ENCODE assay signal across 18 cellular contexts in genomic region chr19:17170538-17171297, GRCh38. TPM values are rescaled to one million over a fixed set of nuclear protein-coding genes. Genes with fewer than 3 reads are reported as not detected.
DNase-seq lines count a peak whose midpoint lies in the region; ATAC-seq, FAIRE-seq and TF ChIP-seq lines count a peak whose summit lies in the region.
"Had no signal": no experiment of that assay in that cellular context is flagged by ENCODE, and none has a peak within 500 bp of the region (broad histone marks: within the 10 kb centered on the region; RNA-seq: fewer than 3 reads in every experiment).

No MANE protein-coding gene starts in this region.

- H3K14ac ChIP-seq in trophoblast cell (ENCODE audit: low read length) = no peak overlapping the region

- no peak overlapping the region for H2BK120ac ChIP-seq in trophoblast cell (ENCODE audit: insufficient read depth, low read length, poor library complexity)

- intact Hi-C loops in activated CD4-positive, alpha-beta T cell treated with anti-CD3 and anti-CD28 coated beads, Interleukin-2, amount 10 ng/mL, durations not matched to agents 24 days and 14 days (cut with micrococcal nuclease) = no loop called here
- intact Hi-C loops in K562 (cut with micrococcal nuclease) = no loop called here
- intact Hi-C loops in thyroid gland (cut with DNase I) = no loop called here

- H3K4me1 ChIP-seq in K562 (replicated peaks in 1 of 2; ENCODE audit: control insufficient read depth in 2 of 2, insufficient read depth in 2 of 2, low read length in 2 of 2) (peaks cover 0 to 5% of the 10 kb centered on the region in 2 experiments; a peak in 1 of 5 replicates), trophoblast cell (ENCODE audit: control insufficient read depth in 1 of 2, insufficient read depth in 2 of 2, low read length in 2 of 2) (peaks cover 0 to 8% of the 10 kb centered on the region in 2 experiments), thyroid gland (no peaks in the 10 kb centered on the region)
- H3K4me1 ChIP-seq: A549, testis had no signal

- H2AK5ac ChIP-seq in trophoblast cell (ENCODE audit: low read length) = no peak overlapping the region

- peak overlapping the region; percentile 87 for H3K27ac Mint-ChIP-seq in activated CD4-positive, alpha-beta T cell treated with anti-CD3 and anti-CD28 coated beads, Interleukin-2, amount 10 ng/mL, durations not matched to agents 24 days and 14 days
- H3K27ac Mint-ChIP-seq: brain, GM23338 had no signal

- H3K9me1 ChIP-seq in K562 (ENCODE audit: control insufficient read depth, insufficient read depth, low read length) = no peaks in the 10 kb centered on the region

- TF ChIP-seq POLR2A in K562 (conservative IDR thresholded peaks at IDR 0.05) = no peak
- TF ChIP-seq POLR2A in thyroid gland (IDR thresholded peaks at IDR 0.05) = no peak

- BruUV-seq in K562 (replicated peaks; lab: Mats Ljungman, UMichigan) = no TSS peak

- H3K27me3 ChIP-seq in K562 (ENCODE audit: control insufficient read depth in 2 of 2, insufficient read depth in 2 of 2, low read length in 2 of 2) (no peaks in the 10 kb centered on the region), trophoblast cell (ENCODE audit: insufficient read depth, low read length) (no peaks in the 10 kb centered on the region), thyroid gland (no peaks in the 10 kb centered on the region)
- H3K27me3 ChIP-seq: testis had no signal

- peaks cover 11% of the 10 kb centered on the region for H3K4me1 Mint-ChIP-seq in activated CD4-positive, alpha-beta T cell treated with anti-CD3 and anti-CD28 coated beads, Interleukin-2, amount 10 ng/mL, durations not matched to agents 24 days and 14 days
- H3K4me1 Mint-ChIP-seq: brain, GM23338 had no signal

- H2AFZ ChIP-seq in K562 (ENCODE audit: low read depth, low read length) (no peak overlapping the region), trophoblast cell (ENCODE audit: insufficient read depth, low read length, poor library complexity) (no peak overlapping the region)
- H2AFZ ChIP-seq: GM23338 had no signal

- POLR2A ChIA-PET in K562 (lab: Yijun Ruan, JAX) = interaction anchor here (0.6 to 0.7 kb wide), 4 partner anchors 10 to 954 kb away, joined by 3 to 4 read pairs (median 4); no protein-coding TSS in a partner anchor

- H3K79me2 ChIP-seq in K562 (ENCODE audit: control insufficient read depth, insufficient read depth, low read length) (no peaks in the 10 kb centered on the region), trophoblast cell (ENCODE audit: control insufficient read depth, insufficient read depth, low read length, poor library complexity) (no peaks in the 10 kb centered on the region)

- in situ Hi-C loops in K562 (cut with MboI) = no loop called here

- H3K4me3 ChIP-seq in K562 = no peak overlapping the region
- H3K4me3 ChIP-seq in trophoblast cell (ENCODE audit: low read depth, low read length) = no peak overlapping the region
- no peak overlapping the region for H3K4me3 ChIP-seq in thyroid gland (replicated peaks in 1 of 3)
- H3K4me3 ChIP-seq: A549, GM23338, testis had no signal

- WGBS in K562 (ENCODE audit: insufficient coverage, low coverage, missing lambda C conversion rate) = 83% methylated on average over 12 of the region's 13 CpGs
- WGBS in trophoblast cell (ENCODE audit: extremely low coverage, insufficient coverage, insufficient read length) = no CpG with 5 or more reads among the region's 13 CpGs
- 90 to 96% methylated on average over 13 of the region's 13 CpGs for WGBS in thyroid gland, 2 donors

- H2BK12ac ChIP-seq in trophoblast cell (ENCODE audit: low read length) = no peak overlapping the region

- DNase-seq in activated CD4-positive, alpha-beta T cell treated with anti-CD3 and anti-CD28 coated beads, Interleukin-2, amount 10 ng/mL, durations not matched to agents 24 days and 14 days = peak; percentile 70
- no peak for DNase-seq in activated CD4-positive, alpha-beta T cell treated with anti-CD3 and anti-CD28 coated beads, Interleukin-2, amount 50 U/mL, for 1 hour
- DNase-seq in GM20000 (ENCODE audit: low spot score) (peak; percentile 90), K562 (ENCODE audit: extremely low read depth in 1 of 4, low spot score in 3 of 4) (no peak), trophoblast cell (peak; percentile 59 to 60), HCEC 1CT (no peak), thyroid gland (no peak)
- DNase-seq: activated effector memory CD4-positive, alpha-beta T cell treated with anti-CD3 and anti-CD28 coated beads, Interleukin-2, amount 50 U/mL, for 16 hours; IMR-90; NCI-H82; stimulated activated CD4-positive, alpha-beta T cell treated with anti-CD3 and anti-CD28 coated beads, Interleukin-12 subunit alpha, Interleukin-12 subunit beta, amount 100 ng/mL, for 4 hours; testis had no signal

- CTCF ChIA-PET in K562 (lab: Yijun Ruan, JAX; ENCODE audit: low intra/inter-chr PET ratio) = no interaction called here

- H3K36me3 ChIP-seq in K562 (ENCODE audit: control insufficient read depth, insufficient read depth, low read length) (peaks cover 69% of the 10 kb centered on the region; the same call in 2 of the 3 replicates), trophoblast cell (ENCODE audit: control insufficient read depth in 1 of 2, insufficient read depth in 2 of 2, low read length in 2 of 2) (peaks cover 71 to 73% of the 10 kb centered on the region in 2 experiments), thyroid gland (peaks cover 36 to 37% of the 10 kb centered on the region in 2 donors)

- no peaks in the 10 kb centered on the region for H3K79me1 ChIP-seq in trophoblast cell (ENCODE audit: low read length)

- no peak overlapping the region for H3K23ac ChIP-seq in trophoblast cell (ENCODE audit: low read length)

- no peak overlapping the region for H3K27ac ChIP-seq in K562 (ENCODE audit: extremely low read depth, low read depth, low read length)
- H3K27ac ChIP-seq in trophoblast cell (ENCODE audit: low read depth, low read length) = no peak overlapping the region
- no peak overlapping the region for H3K27ac ChIP-seq in thyroid gland
- H3K27ac ChIP-seq: A549, RWPE1, testis had no signal

- ATAC-seq in K562 (peak; percentile 47; the same call in 1 of the 3 replicates), HG03469 (IDR thresholded peaks at IDR 0.05; ENCODE audit: unreplicated experiment) (no peak)
- ATAC-seq: A549, GM23338, left lobe of liver had no signal

- peaks cover 59% of the 10 kb centered on the region for H3K36me3 Mint-ChIP-seq in activated CD4-positive, alpha-beta T cell treated with anti-CD3 and anti-CD28 coated beads, Interleukin-2, amount 10 ng/mL, durations not matched to agents 24 days and 14 days (ENCODE audit: low read depth)

- TF ChIP-seq CTCF in GM20000 (IDR thresholded peaks at IDR 0.05; ENCODE audit: extremely low read depth, missing control alignments) (no peak), K562 (IDR thresholded peaks at IDR 0.05 in 2 of 3, conservative IDR thresholded peaks at IDR 0.05 in 1 of 3; ENCODE audit: insufficient read depth in 2 of 3, low read depth in 1 of 3, low read length in 3 of 3) (no peak), thyroid gland (IDR thresholded peaks at IDR 0.05) (no peak)

- H3K18ac ChIP-seq in trophoblast cell (ENCODE audit: low read length) = no peak overlapping the region

- H3K4me3 Mint-ChIP-seq in activated CD4-positive, alpha-beta T cell treated with anti-CD3 and anti-CD28 coated beads, Interleukin-2, amount 10 ng/mL, durations not matched to agents 24 days and 14 days = no peak overlapping the region
- H3K4me3 Mint-ChIP-seq: brain, GM23338 had no signal

- no peak overlapping the region for H3K4ac ChIP-seq in trophoblast cell (ENCODE audit: low read depth, low read length)

- no peak for TF ChIP-seq EP300 in K562 (IDR thresholded peaks at IDR 0.05; ENCODE audit: low read length)

- no peak for TF ChIP-seq RAD21 in K562 (CRISPR knock-in tag; conservative IDR thresholded peaks at IDR 0.05 in 1 of 2, IDR thresholded peaks at IDR 0.05 in 1 of 2)

- H4K20me1 ChIP-seq in K562 (replicated peaks; ENCODE audit: control insufficient read depth, insufficient read depth, low read length) = no peaks in the 10 kb centered on the region

- H4K12ac ChIP-seq in trophoblast cell (ENCODE audit: low read depth, low read length) = no peak overlapping the region

- no peak overlapping the region for H2BK5ac ChIP-seq in trophoblast cell (ENCODE audit: low read depth, low read length, poor library complexity)

- no peak overlapping the region for H4K8ac ChIP-seq in trophoblast cell (ENCODE audit: low read depth, low read length)

- no peak overlapping the region for H3K9ac ChIP-seq in K562 (ENCODE audit: insufficient read depth in 1 of 2, low read depth in 2 of 2, low read length in 2 of 2)
- no peak overlapping the region for H3K9ac ChIP-seq in trophoblast cell (ENCODE audit: low read length)

- H3K4me2 ChIP-seq in K562 (ENCODE audit: insufficient read depth, low read length) (no peak overlapping the region), trophoblast cell (ENCODE audit: low read length) (no peak overlapping the region)
- H3K4me2 ChIP-seq: A549, GM23338 had no signal

- no peak for FAIRE-seq in K562 (lab: Jason Lieb, UNC)
- FAIRE-seq: A549 had no signal

- H3K9me3 ChIP-seq in K562 (replicated peaks; ENCODE audit: control insufficient read depth, insufficient read depth, low read depth, low read length) = no peaks in the 10 kb centered on the region
- H3K9me3 ChIP-seq in trophoblast cell (ENCODE audit: insufficient read depth, low read depth, low read length) = no peaks in the 10 kb centered on the region
- H3K9me3 ChIP-seq in thyroid gland = no peaks in the 10 kb centered on the region
- H3K9me3 ChIP-seq: A549, testis had no signal

- no peaks in the 10 kb centered on the region for H3K27me3 Mint-ChIP-seq in activated CD4-positive, alpha-beta T cell treated with anti-CD3 and anti-CD28 coated beads, Interleukin-2, amount 10 ng/mL, durations not matched to agents 24 days and 14 days
- H3K27me3 Mint-ChIP-seq: brain had no signal

- no peaks in the 10 kb centered on the region for H3K9me3 Mint-ChIP-seq in activated CD4-positive, alpha-beta T cell treated with anti-CD3 and anti-CD28 coated beads, Interleukin-2, amount 10 ng/mL, durations not matched to agents 24 days and 14 days
- H3K9me3 Mint-ChIP-seq: brain, GM23338 had no signal

- no peak overlapping the region for H4K91ac ChIP-seq in trophoblast cell (ENCODE audit: low read depth, low read length)

RNA-seq across cellular contexts. Expression of gene USE1, which starts 44.4 kb away (rescaled TPM):
- 29.8 and 31.3 TPM in 2 replicates for total RNA-seq in activated CD4-positive, alpha-beta T cell treated with anti-CD3 and anti-CD28 coated beads, Interleukin-2, amount 10 ng/mL, durations not matched to agents 24 days and 14 days
- total RNA-seq in K562 (2011; cell fraction: chromatin; rRNA removed; ENCODE audit: low replicate concordance) = 15.6 and 34.4 TPM in 2 replicates
- total RNA-seq in K562 (2011; cell fraction: nucleolus; rRNA removed) = 24.5 and 31.5 TPM in 2 replicates
- 20.2 and 24.3 TPM in 2 replicates for total RNA-seq in K562 (2011; cell fraction: nucleoplasm; rRNA removed)
- total RNA-seq in K562 (2014; rRNA removed) (38.8 and 40.7 TPM in 2 replicates), K562 (2014; rRNA removed; fragmentation: Illumina TruSeq; extraction: Trizol) (15.2 and 17.3 TPM in 2 replicates), K562 (2015; rRNA removed; fragmentation: Illumina TruSeq; extraction: Trizol) (23.9 TPM in 2 replicates), K562 (2021) (34.0 and 34.9 TPM in 2 replicates), thyroid gland (10 to 100 TPM; 21.4 to 36.0 (median 27.4) TPM)
- polyA plus RNA-seq in K562 (2011; rRNA removed) (19.1 and 21.1 TPM in 2 replicates), K562 (2014; fragmentation: Illumina TruSeq; extraction: Trizol) (27.3 and 32.8 TPM in 2 replicates), K562 (2014; fragmentation: Nextera tagmentation; extraction: Ambion mirVana) (10 to 100 TPM; 39.3 to 46.7 TPM), K562 (2014; rRNA removed) (50.6 and 52.4 TPM in 2 replicates)
- polyA plus RNA-seq in K562 (2011; cell fraction: cytosol; rRNA removed) = 25.0 and 38.2 TPM in 2 replicates
- 16.7 and 20.6 TPM in 2 replicates for polyA plus RNA-seq in K562 (2011; cell fraction: nucleus; rRNA removed)
- polyA plus RNA-seq in K562 (2012) = 35.2 and 46.0 TPM in 2 replicates
- polyA minus RNA-seq in K562 (2011; rRNA and poly(A)+ RNA removed) = 11.2 and 20.2 TPM in 2 replicates
- polyA minus RNA-seq in K562 (2011; cell fraction: cytosol; rRNA and poly(A)+ RNA removed) = 12.1 and 12.7 TPM in 2 replicates
- polyA minus RNA-seq in K562 (2011; cell fraction: nucleus; rRNA and poly(A)+ RNA removed) = 6.6 and 9.3 TPM in 2 replicates
- polyA plus RNA-seq in trophoblast cell (2013) = 10.3 and 10.4 TPM in 2 replicates

RNA-seq across cellular contexts. Expression of gene OCEL1, which starts 55.3 kb away (rescaled TPM):
- 17.8 and 23.0 TPM in 2 replicates for total RNA-seq in activated CD4-positive, alpha-beta T cell treated with anti-CD3 and anti-CD28 coated beads, Interleukin-2, amount 10 ng/mL, durations not matched to agents 24 days and 14 days
- total RNA-seq in K562 (2011; cell fraction: chromatin; rRNA removed; ENCODE audit: low replicate concordance) = 6.5 and 21.1 TPM in 2 replicates
- 15.1 and 16.3 TPM in 2 replicates for total RNA-seq in K562 (2011; cell fraction: nucleolus; rRNA removed)
- total RNA-seq in K562 (2011; cell fraction: nucleoplasm; rRNA removed) = 12.4 and 15.1 TPM in 2 replicates
- total RNA-seq in K562 (2014; rRNA removed) = 12.4 and 17.6 TPM in 2 replicates
- total RNA-seq in K562 (2014; rRNA removed; fragmentation: Illumina TruSeq; extraction: Trizol) = 11.6 and 14.7 TPM in 2 replicates
- total RNA-seq in K562 (2015; rRNA removed; fragmentation: Illumina TruSeq; extraction: Trizol) = 9.3 and 11.2 TPM in 2 replicates
- 38.0 and 38.6 TPM in 2 replicates for total RNA-seq in K562 (2021)
- 10.2 TPM in 2 replicates for polyA plus RNA-seq in K562 (2011; rRNA removed)
- 13.3 and 25.0 TPM in 2 replicates for polyA plus RNA-seq in K562 (2011; cell fraction: cytosol; rRNA removed)
- 15.4 and 17.4 TPM in 2 replicates for polyA plus RNA-seq in K562 (2011; cell fraction: nucleus; rRNA removed)
- 24.9 and 39.7 TPM in 2 replicates for polyA plus RNA-seq in K562 (2012)
- polyA plus RNA-seq in K562 (2014; fragmentation: Illumina TruSeq; extraction: Trizol) = 18.8 and 27.0 TPM in 2 replicates
- 10 to 100 TPM in 1 of 2 experiments, 1 to 10 TPM in 1; 8.0 to 10.7 TPM for polyA plus RNA-seq in K562 (2014; fragmentation: Nextera tagmentation; extraction: Ambion mirVana)
- polyA plus RNA-seq in K562 (2014; rRNA removed) = 16.3 and 18.6 TPM in 2 replicates
- 3.5 and 5.2 TPM in 2 replicates for polyA minus RNA-seq in K562 (2011; rRNA and poly(A)+ RNA removed)
- 10.7 and 13.4 TPM in 2 replicates for polyA minus RNA-seq in K562 (2011; cell fraction: cytosol; rRNA and poly(A)+ RNA removed)
- polyA minus RNA-seq in K562 (2011; cell fraction: nucleus; rRNA and poly(A)+ RNA removed) = 4.0 and 4.9 TPM in 2 replicates
- polyA plus RNA-seq in trophoblast cell (2013) = 41.5 and 44.6 TPM in 2 replicates
- total RNA-seq in thyroid gland = 10 to 100 TPM in 3 of 4 donors, 1 to 10 TPM in 1; 9.7 to 33.5 (median 21.8) TPM

Comparison
In these comparisons a context has a peak if more than half of its experiments do, and no peak if none do; other contexts are left out.
1. DNase-seq: peak in activated CD4-positive, alpha-beta T cell treated with anti-CD3 and anti-CD28 coated beads, Interleukin-2, amount 10 ng/mL, durations not matched to agents 24 days and 14 days (single experiment), GM20000 (single experiment) and trophoblast cell (2 of 2); none in activated CD4-positive, alpha-beta T cell treated with anti-CD3 and anti-CD28 coated beads, Interleukin-2, amount 50 U/mL, for 1 hour (single experiment), K562 (0 of 4), HCEC 1CT (single experiment) and thyroid gland (0 of 2).